21 cellular contexts compared by ENCODE assay signal in the genomic region with DNA sequence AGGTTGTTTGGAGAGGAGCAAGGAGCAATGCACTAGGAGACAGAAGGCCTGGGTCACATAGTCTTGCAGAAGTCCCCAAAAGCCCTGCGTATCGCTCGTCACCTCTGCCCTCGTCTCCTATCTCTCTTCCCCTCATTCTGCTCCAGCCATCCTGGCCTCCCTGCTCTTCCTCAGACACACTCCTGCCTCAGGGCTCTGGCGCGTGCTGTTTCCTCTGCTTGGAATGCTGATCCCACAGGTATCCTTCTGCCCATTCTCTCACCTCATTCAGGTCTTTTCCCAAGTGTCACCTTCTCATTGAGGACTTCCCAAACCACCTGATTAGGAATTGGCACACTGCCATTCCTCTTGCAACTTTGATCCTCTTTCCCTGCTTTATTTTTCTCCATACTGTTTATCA. TPM values are rescaled to one million over a fixed set of nuclear protein-coding genes. Genes with fewer than 3 reads are reported as not detected.
DNase-seq lines count a peak whose midpoint lies in the region; ATAC-seq and TF ChIP-seq lines count a peak whose summit lies in the region.
"Had no signal": no experiment of that assay in that cellular context is flagged by ENCODE, and none has a peak within 500 bp of the region (broad histone marks: within the 10 kb centered on the region; RNA-seq: fewer than 3 reads in every experiment).

No MANE protein-coding gene starts in this region.

- no peak overlapping the region for H2BK15ac ChIP-seq in IMR-90 (ENCODE audit: low read depth, low read length)

- no peak overlapping the region for H3K4me2 ChIP-seq in IMR-90 (ENCODE audit: low read depth, low read length)

- H3K14ac ChIP-seq in IMR-90 (replicated peaks; ENCODE audit: low read depth, low read length): no peak overlapping the region

- 0 out of 2 replicates have a peak overlapping the region, but pooled peaks have one; percentile 16 for H3K4ac ChIP-seq in IMR-90 (ENCODE audit: low read depth, low read length)

- no TSS peak for BruUV-seq in IMR-90 (replicated peaks; lab: Mats Ljungman, UMichigan)

- H3K36me3 Mint-ChIP-seq in stimulated activated naive B cell treated with anti-CD40 and anti-IgM and Interleukin-4, amounts not matched to agents 10 μg/mL and 1 μg/mL and 100 μg/mL, for 72 hours: no peaks in the 10 kb centered on the region

- H4K5ac ChIP-seq in IMR-90 (ENCODE audit: low read depth, low read length): no peak overlapping the region

- POLR2A ChIA-PET in IMR-90 (lab: Charles Lee; ENCODE audit: unreplicated experiment): no interaction called here

- H3K4me3 Mint-ChIP-seq in stimulated activated naive B cell treated with anti-CD40 and anti-IgM and Interleukin-4, amounts not matched to agents 10 μg/mL and 1 μg/mL and 100 μg/mL, for 72 hours: no peak overlapping the region
- H3K4me3 Mint-ChIP-seq: CD4-positive, CD25-positive, alpha-beta regulatory T cell; IgD-negative memory B cell had no signal

- H2BK120ac ChIP-seq in IMR-90 (ENCODE audit: low read depth, low read length): no peak overlapping the region

- peaks cover 0 to 1% of the 10 kb centered on the region in 2 donors for H3K9me3 Mint-ChIP-seq in stimulated activated naive B cell treated with anti-CD40 and anti-IgM and Interleukin-4, amounts not matched to agents 10 μg/mL and 1 μg/mL and 100 μg/mL, for 72 hours

- H3K27me3 Mint-ChIP-seq in stimulated activated naive B cell treated with anti-CD40 and anti-IgM and Interleukin-4, amounts not matched to agents 10 μg/mL and 1 μg/mL and 100 μg/mL, for 72 hours: peaks cover 34 to 49% of the 10 kb centered on the region in 2 donors

- no peak for TF ChIP-seq RAD21 in IMR-90 (IDR thresholded peaks at IDR 0.05; ENCODE audit: low read length)

- H4K91ac ChIP-seq in IMR-90 (ENCODE audit: insufficient read depth, low read depth, low read length): no peak overlapping the region

- H3K36me3 ChIP-seq in IMR-90 (ENCODE audit: control insufficient read depth, insufficient read depth, low read length) (no peaks in the 10 kb centered on the region), colonic mucosa (no peaks in the 10 kb centered on the region)
- H3K36me3 ChIP-seq: SJCRH30 had no signal

- no peak overlapping the region for H3K56ac ChIP-seq in IMR-90 (ENCODE audit: extremely low read depth, insufficient read depth, low read length)

- H2AFZ ChIP-seq in IMR-90 (replicated peaks; ENCODE audit: low read length, poor library complexity): peak overlapping the region; percentile 65

- DNase-seq in NCI-H345 (lab: John Stamatoyannopoulos, UW) (peak; percentile 26), NCI-H345 treated with DMSO at 0.1 percent for 48 hours (lab: John Stamatoyannopoulos, UW; ENCODE audit: unreplicated experiment) (no peak), IMR-90 (no peak), ecto neural progenitor cell (ENCODE audit: low spot score) (peak; percentile 39), colonic mucosa (no peak), dedifferentiated amniotic fluid mesenchymal stem cell (ENCODE audit: extremely low spot score) (no peak)
- DNase-seq in stimulated activated naive B cell treated with anti-CD40 and anti-IgM and Interleukin-4, amounts not matched to agents 10 μg/mL and 1 μg/mL and 100 μg/mL, for 72 hours: no peak
- DNase-seq: CD4-positive, CD25-positive, alpha-beta regulatory T cell; DMS153; DND-41; H7; NCI-H1048; NCI-H1694; NCI-H2029 treated with DMSO at 0.1 percent for 48 hours; NK-92 treated with Interleukin-12 subunit alpha and Interleukin-12 subunit beta, amount 100 ng/mL, for 24 hours had no signal

- no peaks in the 10 kb centered on the region for H3K79me1 ChIP-seq in IMR-90 (ENCODE audit: low read depth in 1 of 2, low read length in 2 of 2)

- H2AK5ac ChIP-seq in IMR-90 (ENCODE audit: low read depth, low read length): peak overlapping the region; percentile 15; the same call in 1 of the 2 replicates

- CTCF ChIA-PET in IMR-90 (lab: Yijun Ruan, JAX): no interaction called here

- in situ Hi-C loops in IMR-90 (cut with MboI; ENCODE audit: low sequenced_read_pairs): no loop called here

- peaks cover 10% of the 10 kb centered on the region for H3K9me1 ChIP-seq in IMR-90 (ENCODE audit: insufficient read depth, low read length)

- no peak overlapping the region for H3K27ac ChIP-seq in IMR-90 (ENCODE audit: insufficient read depth, low read length)
- no peak overlapping the region for H3K27ac ChIP-seq in colonic mucosa
- H3K27ac ChIP-seq: SJCRH30 had no signal

- H3K18ac ChIP-seq in IMR-90 (ENCODE audit: low read depth, low read length): no peak overlapping the region

- no peak overlapping the region for H3K4me3 ChIP-seq in IMR-90 (ENCODE audit: insufficient read depth, low read depth, low read length)
- H3K4me3 ChIP-seq in colonic mucosa: no peak overlapping the region
- H3K4me3 ChIP-seq: SJCRH30 had no signal

- H3K27me3 ChIP-seq in IMR-90 (ENCODE audit: control insufficient read depth, insufficient read depth, low read length) (no peaks in the 10 kb centered on the region), colonic mucosa (no peaks in the 10 kb centered on the region)

- H3K9me3 ChIP-seq in IMR-90 (ENCODE audit: control insufficient read depth, insufficient read depth, low read length) (no peaks in the 10 kb centered on the region), colonic mucosa (no peaks in the 10 kb centered on the region)

- no peak overlapping the region for H4K8ac ChIP-seq in IMR-90 (ENCODE audit: low read depth in 2 of 2, low read length in 2 of 2)

- 77% methylated on average over 6 of the region's 6 CpGs; no CpG with 5 or more reads in 1 of the 2 experiments for WGBS in IMR-90 (ENCODE audit: extremely low coverage in 2 of 2, insufficient read length in 1 of 2), 2 experiments

- no peaks in the 10 kb centered on the region for H4K20me1 ChIP-seq in IMR-90 (ENCODE audit: insufficient read depth, low read length)

- no peak for ATAC-seq in IMR-90 (ENCODE audit: low read depth)
- no peak for ATAC-seq in stimulated activated naive B cell treated with anti-CD40 and anti-IgM and Interleukin-4, amounts not matched to agents 10 μg/mL and 1 μg/mL and 100 μg/mL, for 72 hours (replicated peaks)
- ATAC-seq: Right ventricle myocardium inferior had no signal

- no peak overlapping the region for H3K23ac ChIP-seq in IMR-90 (ENCODE audit: low read depth, low read length)

- no peak overlapping the region for H2BK5ac ChIP-seq in IMR-90 (ENCODE audit: low read depth, low read length, poor library complexity, severe bottlenecking)

- H3K27ac Mint-ChIP-seq in stimulated activated naive B cell treated with anti-CD40 and anti-IgM and Interleukin-4, amounts not matched to agents 10 μg/mL and 1 μg/mL and 100 μg/mL, for 72 hours: peak overlapping the region; percentile 7
- H3K27ac Mint-ChIP-seq: IgD-negative memory B cell had no signal

- no peaks in the 10 kb centered on the region for H3K4me1 Mint-ChIP-seq in stimulated activated naive B cell treated with anti-CD40 and anti-IgM and Interleukin-4, amounts not matched to agents 10 μg/mL and 1 μg/mL and 100 μg/mL, for 72 hours
- H3K4me1 Mint-ChIP-seq: CD4-positive, CD25-positive, alpha-beta regulatory T cell; IgD-negative memory B cell had no signal

- no peak overlapping the region for H2AK9ac ChIP-seq in IMR-90 (replicated peaks; ENCODE audit: low read depth, low read length, poor library complexity)

- intact Hi-C loops in IMR-90 (cut with micrococcal nuclease) (no loop called here), colonic mucosa (cut with DNase I) (no loop called here)

- TF ChIP-seq CTCF in IMR-90 (conservative IDR thresholded peaks at IDR 0.05; ENCODE audit: low read depth, low read length) (no peak), colonic mucosa (IDR thresholded peaks at IDR 0.05) (no peak)

- dilution Hi-C loops in IMR-90 (cut with HindIII; ENCODE audit: low sequenced_read_pairs, unreplicated experiment): no loop called here

- no peak overlapping the region for H2BK20ac ChIP-seq in IMR-90 (ENCODE audit: low read depth, low read length)

- no peak for TF ChIP-seq POLR2A in IMR-90 (IDR thresholded peaks at IDR 0.05; ENCODE audit: low read depth, low read length)

- no peak overlapping the region for H3K9ac ChIP-seq in IMR-90 (ENCODE audit: low read depth, low read length)
- H3K9ac ChIP-seq in colonic mucosa (ENCODE audit: low read depth in 2 of 2, low read length in 2 of 2): no peak overlapping the region

- peaks cover 11% of the 10 kb centered on the region for H3K4me1 ChIP-seq in IMR-90 (ENCODE audit: control insufficient read depth, insufficient read depth, low read length)
- no peaks in the 10 kb centered on the region for H3K4me1 ChIP-seq in colonic mucosa

TF ChIP-seq in IMR-90, 13 proteins besides CTCF, POLR2A, EP300 and RAD21 (continues in another document):
- no peak for TF ChIP-seq BHLHE40 (IDR thresholded peaks at IDR 0.05; ENCODE audit: low read depth, low read length)
- TF ChIP-seq MXI1 (IDR thresholded peaks at IDR 0.05; ENCODE audit: borderline replicate concordance, low read depth, low read length): no peak
- TF ChIP-seq, protein P1, sequence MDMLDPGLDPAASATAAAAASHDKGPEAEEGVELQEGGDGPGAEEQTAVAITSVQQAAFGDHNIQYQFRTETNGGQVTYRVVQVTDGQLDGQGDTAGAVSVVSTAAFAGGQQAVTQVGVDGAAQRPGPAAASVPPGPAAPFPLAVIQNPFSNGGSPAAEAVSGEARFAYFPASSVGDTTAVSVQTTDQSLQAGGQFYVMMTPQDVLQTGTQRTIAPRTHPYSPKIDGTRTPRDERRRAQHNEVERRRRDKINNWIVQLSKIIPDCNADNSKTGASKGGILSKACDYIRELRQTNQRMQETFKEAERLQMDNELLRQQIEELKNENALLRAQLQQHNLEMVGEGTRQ (IDR thresholded peaks at IDR 0.05; ENCODE audit: low read depth, low read length): no peak
- no peak for TF ChIP-seq RCOR1 (IDR thresholded peaks at IDR 0.05; ENCODE audit: insufficient replicate concordance, low read length)
- no peak for TF ChIP-seq CEBPB (IDR thresholded peaks at IDR 0.05; ENCODE audit: low read depth, low read length)
- TF ChIP-seq MAFK (IDR thresholded peaks at IDR 0.05; ENCODE audit: low read depth, low read length): no peak

RNA-seq across cellular contexts. Expression of a gene that starts 9.0 kb away (rescaled TPM):
- 14.7 and 15.2 TPM in 2 replicates for total RNA-seq in IMR-90 (2012; rRNA removed)
- 22.0 TPM in 2 replicates for polyA plus RNA-seq in IMR-90 (2012; rRNA removed)
- polyA plus RNA-seq in IMR-90 (2012; cell fraction: cytosol; rRNA removed): 15.4 and 26.3 TPM in 2 replicates
- 21.8 and 22.7 TPM in 2 replicates for polyA plus RNA-seq in IMR-90 (2012; cell fraction: nucleus; rRNA removed; ENCODE audit: low replicate concordance)
- 10 to 100 TPM; 28.3 to 43.6 TPM for total RNA-seq in colonic mucosa
- total RNA-seq: CD4-positive, CD25-positive, alpha-beta regulatory T cell had no signal
- polyA plus RNA-seq: CD4-positive, CD25-positive, alpha-beta regulatory T cell; IgD-negative memory B cell had no signal

RNA-seq across cellular contexts. Expression of a gene that starts 11.2 kb away (rescaled TPM):
- 10.6 and 16.1 TPM in 2 replicates for total RNA-seq in IMR-90 (2012; rRNA removed)
- polyA plus RNA-seq in IMR-90 (2012; rRNA removed): 8.7 and 9.0 TPM in 2 replicates
- 7.0 and 8.1 TPM in 2 replicates for polyA plus RNA-seq in IMR-90 (2012; cell fraction: cytosol; rRNA removed)
- polyA plus RNA-seq in IMR-90 (2012; cell fraction: nucleus; rRNA removed; ENCODE audit: low replicate concordance): 2.5 and 3.0 TPM in 2 replicates
- 10 to 100 TPM in 1 of 2 donors, 1 to 10 TPM in 1; 9.2 to 11.1 TPM for total RNA-seq in colonic mucosa

RNA-seq across cellular contexts. Expression of a gene that starts 49.2 kb away (rescaled TPM):
- total RNA-seq in IMR-90 (2012; rRNA removed) (2.5 and 2.8 TPM in 2 replicates), colonic mucosa (under 1 TPM; 0.08 to 0.25 TPM)
- polyA plus RNA-seq in IMR-90 (2012; rRNA removed): 3.9 and 4.2 TPM in 2 replicates
- polyA plus RNA-seq in IMR-90 (2012; cell fraction: cytosol; rRNA removed): 2.6 and 2.9 TPM in 2 replicates
- polyA plus RNA-seq in IMR-90 (2012; cell fraction: nucleus; rRNA removed; ENCODE audit: low replicate concordance): 4.3 and 5.7 TPM in 2 replicates
- total RNA-seq: A172, NCI-H460, PC-3, SJCRH30 had no signal
- polyA plus RNA-seq: CD4-positive, CD25-positive, alpha-beta regulatory T cell; IgD-negative memory B cell had no signal

Comparison
In these comparisons a context has a peak if more than half of its experiments do, and no peak if none do; other contexts are left out.
1. DNase-seq: peak in NCI-H345 (single experiment) and ecto neural progenitor cell (single experiment); none in NCI-H345 treated with DMSO at 0.1 percent for 48 hours (single experiment), IMR-90 (single experiment), stimulated activated naive B cell treated with anti-CD40 and anti-IgM and Interleukin-4, amounts not matched to agents 10 μg/mL and 1 μg/mL and 100 μg/mL, for 72 hours (single experiment), colonic mucosa (single experiment) and dedifferentiated amniotic fluid mesenchymal stem cell (single experiment).